8 cellular contexts compared by ENCODE assay signal in the genomic region with DNA sequence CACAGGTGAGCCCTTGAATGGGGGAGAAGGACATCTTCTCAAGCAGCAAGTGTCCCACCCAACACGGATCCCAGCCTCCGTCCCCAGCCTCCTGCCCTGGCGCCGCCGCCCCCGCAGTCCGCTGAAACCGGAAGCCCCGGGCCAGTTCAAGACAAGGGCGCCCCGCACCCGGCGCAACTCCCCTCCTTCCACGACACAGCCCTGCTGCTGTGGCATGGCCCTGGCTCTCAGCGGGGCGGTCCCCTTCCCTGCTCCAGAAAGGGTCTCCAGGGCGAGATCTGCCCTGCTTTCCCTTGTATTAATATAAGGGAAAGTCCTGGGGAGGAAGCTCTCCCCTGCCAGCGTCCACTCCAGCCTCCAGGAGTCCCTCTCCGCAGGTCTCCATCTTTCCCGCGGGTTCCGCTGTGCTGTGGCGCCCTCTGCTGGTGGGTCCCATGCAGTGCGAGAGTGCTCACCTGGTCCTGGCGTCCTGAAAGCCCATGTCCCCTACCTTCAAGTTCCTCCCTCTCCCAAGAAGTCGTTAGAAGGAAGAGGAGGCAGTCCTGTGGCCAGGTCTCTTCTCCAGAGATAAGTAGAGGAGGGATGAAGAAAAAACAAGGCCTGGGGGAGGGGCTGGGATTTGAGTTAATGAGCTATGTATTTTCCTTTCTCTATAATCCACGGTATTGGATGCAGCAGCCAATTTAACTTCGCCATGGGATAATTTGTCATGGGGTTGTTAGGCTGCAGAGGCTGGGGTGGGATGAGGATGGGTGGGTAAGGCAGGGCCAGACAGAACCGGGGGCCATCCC.
DNase-seq lines count a peak whose midpoint lies in the region; ATAC-seq and TF ChIP-seq lines count a peak whose summit lies in the region.

No MANE protein-coding gene starts in this region.

- no peaks in the 10 kb centered on the region for H3K4me1 ChIP-seq in heart left ventricle

- DNase-seq in AML-193 (lab: John Stamatoyannopoulos, UW) (peak; percentile 16 to 37), H7 (peak; percentile 91), NCI-H82 treated with DMSO at 0.1 percent for 48 hours (lab: John Stamatoyannopoulos, UW; ENCODE audit: unreplicated experiment) (peak; percentile 9), heart left ventricle (no peak)
- DNase-seq in activated T-helper 1 cell treated with anti-CD3 and anti-CD28 coated beads, Interleukin-2, amount 50 U/mL, for 16 hours (ENCODE audit: low read depth in 1 of 2, low spot score in 1 of 2) = peak; percentile 18 to 30
- DNase-seq in stimulated activated CD4-positive, alpha-beta T cell treated with anti-CD3 and anti-CD28 coated beads, Interleukin-1b, Interleukin-23, amount 100 ng/mL, for 48 hours = peak; percentile 60

- 39 to 51% (median 42%) methylated on average over 13 to 29 of the region's 29 CpGs for WGBS in heart left ventricle, 4 donors

- H3K36me3 ChIP-seq in H7 (replicated peaks; ENCODE audit: control insufficient read depth, insufficient read depth, low read length) = no peaks in the 10 kb centered on the region
- no peaks in the 10 kb centered on the region for H3K36me3 ChIP-seq in heart left ventricle

- no peak for TF ChIP-seq POLR2A in heart left ventricle (IDR thresholded peaks at IDR 0.05)

- H3K9me3 ChIP-seq in heart left ventricle = peaks cover 0 to 11% (median 0%) of the 10 kb centered on the region in 12 donors

- peak; percentile 28 to 71 (median 56) for TF ChIP-seq CTCF in heart left ventricle (IDR thresholded peaks at IDR 0.05)

- H3K27ac ChIP-seq in heart left ventricle = no peak overlapping the region

- H3K4me3 ChIP-seq in H7 (ENCODE audit: insufficient read depth, low read depth, low read length) (peak overlapping the region; percentile 17; the same call in 1 of the 2 replicates), heart left ventricle (no peak overlapping the region)

- peak in 3 of 4 donors; percentile 16 to 34 (median 25) for ATAC-seq in heart left ventricle
- no peak for ATAC-seq in GM18858 (IDR thresholded peaks at IDR 0.05; ENCODE audit: unreplicated experiment)
- no peak for ATAC-seq in GM21576 (IDR thresholded peaks at IDR 0.05; ENCODE audit: unreplicated experiment)

- H3K27me3 ChIP-seq in H7 (ENCODE audit: control insufficient read depth, insufficient read depth, low read length) (no peaks in the 10 kb centered on the region), heart left ventricle (peaks cover 0 to 26% (median 4%) of the 10 kb centered on the region in 9 donors)

- intact Hi-C loops in heart left ventricle (cut with DNase I) = loop anchor here in 4 of 10 donors (5.0 to 10.0 kb wide), 5 partner anchors 410 to 702 kb away; no protein-coding TSS in a partner anchor

Comparison
In these comparisons a context has a peak if more than half of its experiments do, and no peak if none do; other contexts are left out.
1. DNase-seq: peak in AML-193 (2 of 2), H7 (single experiment), NCI-H82 treated with DMSO at 0.1 percent for 48 hours (single experiment), activated T-helper 1 cell treated with anti-CD3 and anti-CD28 coated beads, Interleukin-2, amount 50 U/mL, for 16 hours (2 of 2) and stimulated activated CD4-positive, alpha-beta T cell treated with anti-CD3 and anti-CD28 coated beads, Interleukin-1b, Interleukin-23, amount 100 ng/mL, for 48 hours (single experiment); none in heart left ventricle (0 of 5).
2. ATAC-seq: peak in heart left ventricle (3 of 4); none in GM18858 (single experiment) and GM21576 (single experiment).